1 cellular context compared by ENCODE assay signal in the genomic region with DNA sequence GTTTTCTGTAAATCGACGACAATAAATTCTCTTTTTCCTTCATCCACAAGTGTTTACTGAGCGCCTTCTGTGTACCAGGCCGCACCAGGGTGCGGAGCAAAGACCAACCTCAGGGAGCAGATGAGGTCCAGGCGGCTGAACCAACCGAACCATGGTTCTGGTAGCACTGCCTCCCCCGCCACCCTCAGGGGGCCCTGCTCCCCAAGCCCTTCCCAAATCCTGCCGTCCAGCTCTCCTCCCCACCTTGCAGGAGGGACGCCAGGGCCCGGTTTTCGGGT.
TF ChIP-seq lines count a peak whose summit lies in the region.

No MANE protein-coding gene starts in this region.

TF ChIP-seq in K562, 482 proteins besides CTCF, POLR2A, EP300 and RAD21:
- TF ChIP-seq TAF1 (IDR thresholded peaks at IDR 0.05; ENCODE audit: control insufficient read depth, extremely low read depth, insufficient read depth, low read length, severe bottlenecking) (no peak), ZNF707 (CRISPR knock-in tag; conservative IDR thresholded peaks at IDR 0.05) (no peak), PRPF4 (IDR thresholded peaks at IDR 0.05; ENCODE audit: insufficient read depth, low read depth, low read length, poor library complexity, severe bottlenecking) (no peak), ZFX (CRISPR knock-in tag; IDR thresholded peaks at IDR 0.05) (peak; percentile 7; the same call in 1 of the 2 replicates), ZNF280B (CRISPR knock-in tag; IDR thresholded peaks at IDR 0.05) (no peak), HDAC1 (IDR thresholded peaks at IDR 0.05) (0 out of 4 replicates have a peak, but pooled peaks of 1 of the 2 experiments have one; percentile 1), NCOA2 (IDR thresholded peaks at IDR 0.05; ENCODE audit: partially characterized antibody in 2 of 2) (no peak), FUS (optimal IDR thresholded peaks at IDR 0.05; ENCODE audit: low read depth, low read length) (no peak), ZBTB8A (IDR thresholded peaks at IDR 0.05; ENCODE audit: partially characterized antibody) (no peak), ZC3H4 (CRISPR knock-in tag; IDR thresholded peaks at IDR 0.05; ENCODE audit: borderline replicate concordance) (0 out of 2 replicates have a peak, but pooled peaks have one; percentile 50), ZBTB9 (CRISPR knock-in tag; IDR thresholded peaks at IDR 0.05) (no peak), SMAD1 (IDR thresholded peaks at IDR 0.05; ENCODE audit: low read depth, low read length, partially characterized antibody) (no peak)
- TF ChIP-seq, protein P1, sequence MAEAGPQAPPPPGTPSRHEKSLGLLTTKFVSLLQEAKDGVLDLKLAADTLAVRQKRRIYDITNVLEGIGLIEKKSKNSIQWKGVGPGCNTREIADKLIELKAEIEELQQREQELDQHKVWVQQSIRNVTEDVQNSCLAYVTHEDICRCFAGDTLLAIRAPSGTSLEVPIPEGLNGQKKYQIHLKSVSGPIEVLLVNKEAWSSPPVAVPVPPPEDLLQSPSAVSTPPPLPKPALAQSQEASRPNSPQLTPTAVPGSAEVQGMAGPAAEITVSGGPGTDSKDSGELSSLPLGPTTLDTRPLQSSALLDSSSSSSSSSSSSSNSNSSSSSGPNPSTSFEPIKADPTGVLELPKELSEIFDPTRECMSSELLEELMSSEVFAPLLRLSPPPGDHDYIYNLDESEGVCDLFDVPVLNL (CRISPR knock-in tag; IDR thresholded peaks at IDR 0.05; ENCODE audit: low read depth): no peak
